24 cellular contexts compared by ENCODE assay signal in genomic region chr1:230621290-230622022, GRCh38.
"Had no signal": no experiment of that assay in that cellular context is flagged by ENCODE, and none has a peak within 500 bp of the region (broad histone marks: within the 10 kb centered on the region; RNA-seq: fewer than 3 reads in every experiment).

No MANE protein-coding gene starts in this region.

- H3K4me1 Mint-ChIP-seq: activated B cell treated with CpG ODN at 0.5 μM for 24 hours; activated CD4-positive, alpha-beta T cell treated with anti-CD3 and anti-CD28 coated beads, Interleukin-2, amount 10 ng/mL, durations not matched to agents 24 days and 14 days; memory B cell; stimulated activated naive B cell treated with anti-CD40 and anti-IgM and Interleukin-4, amounts not matched to agents 10 μg/mL and 1 μg/mL and 100 μg/mL, for 72 hours had no signal

- H3K4me3 ChIP-seq: body of pancreas, colonic mucosa, left lung, psoas muscle, thyroid gland, uterus had no signal

- H3K27me3 ChIP-seq: body of pancreas, colonic mucosa, left lung, thyroid gland, uterus had no signal

- H3K36me3 Mint-ChIP-seq: activated naive CD8-positive, alpha-beta T cell; memory B cell; natural killer cell treated with Interleukin-12 subunit alpha and Interleukin-12 subunit beta and Interleukin-15 and Interleukin-18, amount 100 ng/mL, for 72 hours; stimulated activated naive B cell treated with anti-CD40 and anti-IgM and Interleukin-4, amounts not matched to agents 10 μg/mL and 1 μg/mL and 100 μg/mL, for 72 hours had no signal

- DNase-seq: activated B cell treated with CpG ODN at 0.5 μM for 24 hours; activated CD4-positive, alpha-beta T cell treated with anti-CD3 and anti-CD28 coated beads, Interleukin-2, amount 10 ng/mL, durations not matched to agents 24 days and 14 days; activated CD8-positive, alpha-beta memory T cell treated with anti-CD3 and anti-CD28 coated beads, Interleukin-2, amount 50 U/mL, for 4 hours; activated CD8-positive, alpha-beta T cell treated with anti-CD3 and anti-CD28 coated beads, Interleukin-2, amount 10 ng/mL, durations not matched to agents 7 days and 5 days; activated gamma-delta T cell treated with Interleukin-2 at 50 U/mL for 16 hours; activated T-cell treated with anti-CD3 and anti-CD28 coated beads, Interleukin-2, amount 50 U/mL, for 72 hours; amniotic stem cell; body of pancreas; central memory CD4-positive, alpha-beta T cell; colonic mucosa; hippocampal formation; kidney; left lung; psoas muscle; stimulated activated CD4-positive, alpha-beta T cell treated with anti-CD3 and anti-CD28 coated beads, Interleukin-2, amount 100 ng/mL, for 24 hours; stimulated activated naive B cell treated with anti-CD40 and anti-IgM and Interleukin-4, amounts not matched to agents 10 μg/mL and 1 μg/mL and 100 μg/mL, for 72 hours; T-helper 2 cell; thyroid gland; uterus had no signal

- H3K4me3 Mint-ChIP-seq: activated B cell treated with CpG ODN at 0.5 μM for 24 hours; activated CD4-positive, alpha-beta T cell treated with anti-CD3 and anti-CD28 coated beads, Interleukin-2, amount 10 ng/mL, durations not matched to agents 24 days and 14 days; activated CD8-positive, alpha-beta T cell treated with anti-CD3 and anti-CD28 coated beads, Interleukin-2, amount 10 ng/mL, durations not matched to agents 7 days and 5 days; activated naive CD8-positive, alpha-beta T cell; activated T-cell treated with anti-CD3 and anti-CD28 coated beads, Interleukin-2, amount 50 U/mL, for 72 hours; memory B cell; natural killer cell treated with Interleukin-12 subunit alpha and Interleukin-12 subunit beta and Interleukin-15 and Interleukin-18, amount 100 ng/mL, for 72 hours; stimulated activated naive B cell treated with anti-CD40 and anti-IgM and Interleukin-4, amounts not matched to agents 10 μg/mL and 1 μg/mL and 100 μg/mL, for 72 hours had no signal

- H3K9me3 ChIP-seq: body of pancreas, colonic mucosa, left lung, psoas muscle, thyroid gland, uterus had no signal

- ATAC-seq: activated CD8-positive, alpha-beta T cell treated with anti-CD3 and anti-CD28 coated beads, Interleukin-2, amount 10 ng/mL, durations not matched to agents 7 days and 5 days; activated T-cell treated with anti-CD3 and anti-CD28 coated beads, Interleukin-2, amount 50 U/mL, for 72 hours; body of pancreas; esophagus mucosa; left lung; natural killer cell treated with Interleukin-12 subunit alpha and Interleukin-12 subunit beta and Interleukin-15 and Interleukin-18, amount 100 ng/mL, for 72 hours; sciatic nerve; stimulated activated naive B cell treated with anti-CD40 and anti-IgM and Interleukin-4, amounts not matched to agents 10 μg/mL and 1 μg/mL and 100 μg/mL, for 72 hours had no signal

- H3K9me3 Mint-ChIP-seq: activated B cell treated with CpG ODN at 0.5 μM for 24 hours; activated CD4-positive, alpha-beta T cell treated with anti-CD3 and anti-CD28 coated beads, Interleukin-2, amount 10 ng/mL, durations not matched to agents 24 days and 14 days; activated T-cell treated with anti-CD3 and anti-CD28 coated beads, Interleukin-2, amount 50 U/mL, for 72 hours; memory B cell; natural killer cell treated with Interleukin-12 subunit alpha and Interleukin-12 subunit beta and Interleukin-15 and Interleukin-18, amount 100 ng/mL, for 72 hours; stimulated activated naive B cell treated with anti-CD40 and anti-IgM and Interleukin-4, amounts not matched to agents 10 μg/mL and 1 μg/mL and 100 μg/mL, for 72 hours had no signal

- H3K4me1 ChIP-seq: body of pancreas, colonic mucosa, left lung, psoas muscle, thyroid gland, uterus had no signal

- H3K36me3 ChIP-seq: colonic mucosa, left lung, thyroid gland, uterus had no signal

- H3K27ac ChIP-seq: body of pancreas, colonic mucosa, left lung, psoas muscle, thyroid gland, uterus had no signal

- H3K27ac Mint-ChIP-seq: activated B cell treated with CpG ODN at 0.5 μM for 24 hours; activated CD4-positive, alpha-beta T cell treated with anti-CD3 and anti-CD28 coated beads, Interleukin-2, amount 10 ng/mL, durations not matched to agents 24 days and 14 days; activated CD8-positive, alpha-beta T cell treated with anti-CD3 and anti-CD28 coated beads, Interleukin-2, amount 10 ng/mL, durations not matched to agents 7 days and 5 days; activated naive CD8-positive, alpha-beta T cell; activated T-cell treated with anti-CD3 and anti-CD28 coated beads, Interleukin-2, amount 50 U/mL, for 72 hours; memory B cell; natural killer cell treated with Interleukin-12 subunit alpha and Interleukin-12 subunit beta and Interleukin-15 and Interleukin-18, amount 100 ng/mL, for 72 hours; stimulated activated naive B cell treated with anti-CD40 and anti-IgM and Interleukin-4, amounts not matched to agents 10 μg/mL and 1 μg/mL and 100 μg/mL, for 72 hours had no signal
